31 cellular contexts compared by ENCODE assay signal in genomic region chr4:180805101-180805500, GRCh38.
"Had no signal": no experiment of that assay in that cellular context is flagged by ENCODE, and none has a peak within 500 bp of the region (broad histone marks: within the 10 kb centered on the region; RNA-seq: fewer than 3 reads in every experiment).

No MANE protein-coding gene starts in this region.

- FAIRE-seq: RCC 7860 had no signal

- H3K36me3 ChIP-seq: SJSA1 had no signal

- H3K9me3 ChIP-seq: SJSA1, SK-N-SH had no signal

- H2AFZ ChIP-seq: PC-9 had no signal

- DNase-seq: Karpas-422, NCI-H1048, NCI-H1092 treated with DMSO at 0.1 percent for 48 hours, NCI-H1105 treated with DMSO at 0.1 percent for 48 hours, NCI-H1417, NCI-H1436, NCI-H146, NCI-H1694, NCI-H187, NCI-H1930, NCI-H2029 treated with DMSO at 0.1 percent for 48 hours, NCI-H2081 treated with DMSO at 0.1 percent for 48 hours, NCI-H2107, NCI-H2171, NCI-H226, NCI-H446 treated with DMSO at 0.1 percent for 48 hours, NCI-H510A, NCI-H524, NCI-H526, NCI-H69, NCI-H748 treated with DMSO at 0.1 percent for 48 hours, NCI-H82, PC-9, Right ventricle myocardium superior, SHP77 treated with DMSO at 0.1 percent for 48 hours, SK-N-SH, SW 1271, T-helper 1 cell had no signal

- H3K27me3 ChIP-seq: SJSA1 had no signal

- H3K4me3 ChIP-seq: PC-9, SJSA1 had no signal

- H3K9ac ChIP-seq: SK-N-SH had no signal

- ATAC-seq: Panc1 had no signal

- H3K27ac ChIP-seq: PC-9, SJSA1 had no signal

- H3K4me2 ChIP-seq: PC-9, SK-N-SH had no signal

- H3K4me1 ChIP-seq: SJSA1 had no signal

- H3K9me2 ChIP-seq: SK-N-SH had no signal
